ENCODE assay signal across 22 cellular contexts in the genomic region with DNA sequence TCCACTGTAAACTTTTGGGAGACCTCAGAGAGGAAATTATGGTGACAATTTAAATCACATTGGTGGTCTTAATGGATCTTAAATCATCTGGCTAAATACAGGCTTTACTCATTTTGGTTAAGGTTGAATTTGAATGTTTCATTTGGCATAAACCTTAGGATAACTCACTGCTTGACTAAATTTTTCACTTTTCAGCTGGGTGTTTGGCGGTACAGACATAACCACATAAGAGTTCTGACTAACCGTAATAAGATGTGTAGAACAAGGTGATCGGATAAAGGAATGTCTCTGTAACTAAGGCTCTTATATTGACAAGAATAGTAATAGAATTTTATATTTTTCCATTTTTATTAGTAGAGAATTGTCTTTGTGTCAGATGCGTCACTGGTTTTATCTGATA.
"Had no signal": no experiment of that assay in that cellular context is flagged by ENCODE, and none has a peak within 500 bp of the region (broad histone marks: within the 10 kb centered on the region; RNA-seq: fewer than 3 reads in every experiment).

No MANE protein-coding gene starts in this region.

- H3K9me3 ChIP-seq: colonic mucosa, esophagus muscularis mucosa, gastrocnemius medialis, lower lobe of right lung had no signal

- H3K27me3 ChIP-seq: colonic mucosa, esophagus muscularis mucosa, gastrocnemius medialis, heart right ventricle, left lung had no signal

- H3K4me1 Mint-ChIP-seq: mesothelial cell of epicardium; naive thymus-derived CD4-positive, alpha-beta T cell had no signal

- H3K36me3 Mint-ChIP-seq: mesothelial cell of epicardium had no signal

- H3K27ac Mint-ChIP-seq: dendritic cell treated with granulocyte-macrophage colony-stimulating factor and Interleukin-4, amounts not matched to agents 40 ng/mL and 50 ng/mL, for 4 days; mesothelial cell of epicardium; naive thymus-derived CD4-positive, alpha-beta T cell had no signal

- H3K27me3 Mint-ChIP-seq: dendritic cell treated with granulocyte-macrophage colony-stimulating factor and Interleukin-4, amounts not matched to agents 40 ng/mL and 50 ng/mL, for 4 days had no signal

- ATAC-seq: gastrocnemius medialis; heart right ventricle; left cardiac atrium; left lung; left ventricle myocardium superior; lower lobe of right lung; naive thymus-derived CD4-positive, alpha-beta T cell had no signal

- H3K4me1 ChIP-seq: colonic mucosa, esophagus muscularis mucosa, gastrocnemius medialis, heart right ventricle, left lung, lower lobe of right lung had no signal

- H3K4me3 Mint-ChIP-seq: dendritic cell treated with granulocyte-macrophage colony-stimulating factor and Interleukin-4, amounts not matched to agents 40 ng/mL and 50 ng/mL, for 4 days; mesothelial cell of epicardium; naive thymus-derived CD4-positive, alpha-beta T cell had no signal

- H3K27ac ChIP-seq: colonic mucosa, esophagus muscularis mucosa, gastrocnemius medialis, heart right ventricle, left lung, lower lobe of right lung had no signal

- H3K4me3 ChIP-seq: colonic mucosa, esophagus muscularis mucosa, gastrocnemius medialis, heart right ventricle, left lung, lower lobe of right lung had no signal

- DNase-seq: colonic mucosa; cortex of kidney; effector memory CD4-positive, alpha-beta T cell; foreskin fibroblast; foreskin melanocyte; gastrocnemius medialis; glutamatergic neuron; head of caudate nucleus; heart right ventricle; hippocampal formation; left cardiac atrium; left lung; left ventricle myocardium superior; lower lobe of right lung; mesenchymal stem cell; naive thymus-derived CD4-positive, alpha-beta T cell had no signal

- H3K36me3 ChIP-seq: colonic mucosa, esophagus muscularis mucosa, gastrocnemius medialis, heart right ventricle, left lung, lower lobe of right lung had no signal

- FAIRE-seq: endothelial cell of umbilical vein, islet of Langerhans, keratinocyte had no signal
